Comparison of ENCODE assay signal across 1 cellular context in the genomic region with DNA sequence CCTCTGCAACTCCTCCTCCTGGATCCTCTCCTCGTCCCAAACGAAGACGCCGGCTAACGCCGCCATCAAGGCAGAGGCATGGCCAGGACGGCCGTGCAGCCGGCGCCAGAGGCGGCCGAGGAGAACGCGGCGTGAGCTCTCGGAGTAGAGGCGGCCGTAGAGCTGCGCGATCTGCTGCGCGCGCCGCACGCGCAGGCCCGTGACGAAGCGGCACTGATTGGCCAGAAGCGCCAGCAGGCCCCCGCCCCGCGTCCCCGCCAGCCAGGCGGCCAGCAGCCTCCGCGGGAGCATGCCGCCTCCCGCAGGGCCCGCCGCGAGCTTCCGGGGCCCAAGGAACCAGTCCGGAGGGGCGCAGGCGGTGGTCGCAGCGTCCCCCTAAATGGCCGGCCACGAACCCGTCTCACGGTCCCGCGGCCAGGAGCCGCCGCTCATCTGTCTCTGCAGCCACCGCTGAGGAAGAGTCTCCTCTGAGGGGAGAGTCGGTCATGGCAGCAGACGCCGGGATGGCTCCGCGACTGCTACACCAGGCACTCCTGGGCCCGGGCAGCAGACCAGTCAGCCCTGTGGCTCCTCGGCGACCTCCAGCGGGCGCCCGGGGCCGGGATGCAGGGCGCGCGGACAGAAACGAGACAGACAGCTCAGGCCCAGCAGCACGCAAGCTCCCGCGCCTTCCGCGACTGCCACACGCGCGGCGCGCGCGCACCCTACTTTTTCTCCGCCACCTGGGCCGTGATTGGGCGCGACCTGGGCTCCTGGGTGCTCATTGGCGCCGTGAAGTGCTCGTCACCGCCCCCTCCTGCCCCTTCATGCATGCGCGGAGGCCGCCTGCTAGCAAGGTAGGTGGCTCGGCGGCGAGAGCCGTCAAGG.
TF ChIP-seq lines count a peak whose summit lies in the region.

Gene STARD7 (minus strand): TSS at position 684 of the 867 bp plus-strand sequence. CDS start 393 bp downstream, at position 291.

TF ChIP-seq in GM23338, 12 proteins besides CTCF, POLR2A, EP300 and RAD21 (continued from another document):
- TF ChIP-seq JUNB (IDR thresholded peaks at IDR 0.05; ENCODE audit: unreplicated experiment) (no peak), CREB1 (CRISPR knock-in tag; IDR thresholded peaks at IDR 0.05; ENCODE audit: low read depth) (peak; percentile 83), STAT1 (IDR thresholded peaks at IDR 0.05; ENCODE audit: unreplicated experiment) (no peak), ZNF331 (CRISPR knock-in tag; IDR thresholded peaks at IDR 0.05; ENCODE audit: low read depth) (no peak), REST (IDR thresholded peaks at IDR 0.05; ENCODE audit: unreplicated experiment) (no peak), EZH2phosphoT487 (IDR thresholded peaks at IDR 0.05; ENCODE audit: unreplicated experiment) (no peak)
- TF ChIP-seq, protein P1, sequence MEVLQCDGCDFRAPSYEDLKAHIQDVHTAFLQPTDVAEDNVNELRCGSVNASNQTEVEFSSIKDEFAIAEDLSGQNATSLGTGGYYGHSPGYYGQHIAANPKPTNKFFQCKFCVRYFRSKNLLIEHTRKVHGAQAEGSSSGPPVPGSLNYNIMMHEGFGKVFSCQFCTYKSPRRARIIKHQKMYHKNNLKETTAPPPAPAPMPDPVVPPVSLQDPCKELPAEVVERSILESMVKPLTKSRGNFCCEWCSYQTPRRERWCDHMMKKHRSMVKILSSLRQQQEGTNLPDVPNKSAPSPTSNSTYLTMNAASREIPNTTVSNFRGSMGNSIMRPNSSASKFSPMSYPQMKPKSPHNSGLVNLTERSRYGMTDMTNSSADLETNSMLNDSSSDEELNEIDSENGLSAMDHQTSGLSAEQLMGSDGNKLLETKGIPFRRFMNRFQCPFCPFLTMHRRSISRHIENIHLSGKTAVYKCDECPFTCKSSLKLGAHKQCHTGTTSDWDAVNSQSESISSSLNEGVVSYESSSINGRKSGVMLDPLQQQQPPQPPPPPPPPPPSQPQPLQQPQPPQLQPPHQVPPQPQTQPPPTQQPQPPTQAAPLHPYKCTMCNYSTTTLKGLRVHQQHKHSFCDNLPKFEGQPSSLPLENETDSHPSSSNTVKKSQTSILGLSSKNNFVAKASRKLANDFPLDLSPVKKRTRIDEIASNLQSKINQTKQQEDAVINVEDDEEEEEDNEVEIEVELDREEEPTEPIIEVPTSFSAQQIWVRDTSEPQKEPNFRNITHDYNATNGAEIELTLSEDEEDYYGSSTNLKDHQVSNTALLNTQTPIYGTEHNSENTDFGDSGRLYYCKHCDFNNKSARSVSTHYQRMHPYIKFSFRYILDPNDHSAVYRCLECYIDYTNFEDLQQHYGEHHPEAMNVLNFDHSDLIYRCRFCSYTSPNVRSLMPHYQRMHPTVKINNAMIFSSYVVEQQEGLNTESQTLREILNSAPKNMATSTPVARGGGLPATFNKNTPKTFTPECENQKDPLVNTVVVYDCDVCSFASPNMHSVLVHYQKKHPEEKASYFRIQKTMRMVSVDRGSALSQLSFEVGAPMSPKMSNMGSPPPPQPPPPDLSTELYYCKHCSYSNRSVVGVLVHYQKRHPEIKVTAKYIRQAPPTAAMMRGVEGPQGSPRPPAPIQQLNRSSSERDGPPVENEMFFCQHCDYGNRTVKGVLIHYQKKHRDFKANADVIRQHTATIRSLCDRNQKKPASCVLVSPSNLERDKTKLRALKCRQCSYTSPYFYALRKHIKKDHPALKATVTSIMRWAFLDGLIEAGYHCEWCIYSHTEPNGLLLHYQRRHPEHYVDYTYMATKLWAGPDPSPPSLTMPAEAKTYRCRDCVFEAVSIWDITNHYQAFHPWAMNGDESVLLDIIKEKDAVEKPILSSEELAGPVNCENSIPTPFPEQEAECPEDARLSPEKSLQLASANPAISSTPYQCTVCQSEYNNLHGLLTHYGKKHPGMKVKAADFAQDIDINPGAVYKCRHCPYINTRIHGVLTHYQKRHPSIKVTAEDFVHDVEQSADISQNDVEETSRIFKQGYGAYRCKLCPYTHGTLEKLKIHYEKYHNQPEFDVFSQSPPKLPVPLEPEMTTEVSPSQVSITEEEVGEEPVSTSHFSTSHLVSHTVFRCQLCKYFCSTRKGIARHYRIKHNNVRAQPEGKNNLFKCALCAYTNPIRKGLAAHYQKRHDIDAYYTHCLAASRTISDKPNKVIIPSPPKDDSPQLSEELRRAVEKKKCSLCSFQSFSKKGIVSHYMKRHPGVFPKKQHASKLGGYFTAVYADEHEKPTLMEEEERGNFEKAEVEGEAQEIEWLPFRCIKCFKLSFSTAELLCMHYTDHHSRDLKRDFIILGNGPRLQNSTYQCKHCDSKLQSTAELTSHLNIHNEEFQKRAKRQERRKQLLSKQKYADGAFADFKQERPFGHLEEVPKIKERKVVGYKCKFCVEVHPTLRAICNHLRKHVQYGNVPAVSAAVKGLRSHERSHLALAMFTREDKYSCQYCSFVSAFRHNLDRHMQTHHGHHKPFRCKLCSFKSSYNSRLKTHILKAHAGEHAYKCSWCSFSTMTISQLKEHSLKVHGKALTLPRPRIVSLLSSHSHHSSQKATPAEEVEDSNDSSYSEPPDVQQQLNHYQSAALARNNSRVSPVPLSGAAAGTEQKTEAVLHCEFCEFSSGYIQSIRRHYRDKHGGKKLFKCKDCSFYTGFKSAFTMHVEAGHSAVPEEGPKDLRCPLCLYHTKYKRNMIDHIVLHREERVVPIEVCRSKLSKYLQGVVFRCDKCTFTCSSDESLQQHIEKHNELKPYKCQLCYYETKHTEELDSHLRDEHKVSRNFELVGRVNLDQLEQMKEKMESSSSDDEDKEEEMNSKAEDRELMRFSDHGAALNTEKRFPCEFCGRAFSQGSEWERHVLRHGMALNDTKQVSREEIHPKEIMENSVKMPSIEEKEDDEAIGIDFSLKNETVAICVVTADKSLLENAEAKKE (CRISPR knock-in tag; IDR thresholded peaks at IDR 0.05) = no peak
